ENCODE assay signal across 20 cellular contexts in the genomic region with DNA sequence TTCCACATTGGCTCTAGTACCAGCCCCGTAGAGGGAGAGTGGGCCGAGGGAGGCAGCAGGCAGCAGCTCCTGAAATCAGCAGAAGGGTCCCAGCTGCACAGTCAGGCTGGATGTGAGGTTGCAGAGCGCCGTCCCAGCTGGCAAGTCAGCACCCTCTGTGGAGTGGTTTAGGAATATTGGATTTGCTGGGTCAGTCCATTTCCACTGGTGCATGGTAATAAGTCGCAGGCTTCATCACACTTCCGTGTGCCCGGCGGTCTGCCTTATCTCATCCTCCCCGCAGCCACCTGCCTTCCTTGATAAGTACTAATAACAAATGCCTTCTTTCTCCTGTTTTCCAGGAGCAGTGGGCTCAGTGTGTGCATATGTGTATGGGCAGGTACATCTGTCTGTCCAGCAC.
"Had no signal": no experiment of that assay in that cellular context is flagged by ENCODE, and none has a peak within 500 bp of the region (broad histone marks: within the 10 kb centered on the region; RNA-seq: fewer than 3 reads in every experiment).

No MANE protein-coding gene starts in this region.

- H3K4me1 ChIP-seq: colonic mucosa had no signal

- H3K9me3 ChIP-seq: colonic mucosa, gastroesophageal sphincter, heart right ventricle, lower lobe of right lung, thoracic aorta, upper lobe of left lung had no signal

- ATAC-seq: activated CD4-positive, CD25-positive, alpha-beta regulatory T cell treated with anti-CD3 and anti-CD28 coated beads, Interleukin-2, amount 50 U/mL, for 24 hours; activated T-cell treated with anti-CD3 and anti-CD28 coated beads, Interleukin-2, amount 50 U/mL, for 72 hours; gastroesophageal sphincter; left cardiac atrium; lower lobe of right lung; stimulated activated naive B cell treated with anti-CD40 and anti-IgM and Interleukin-4, amounts not matched to agents 10 μg/mL and 1 μg/mL and 100 μg/mL, for 72 hours; T-cell had no signal

- H3K36me3 ChIP-seq: brain microvascular endothelial cell, colonic mucosa, gastroesophageal sphincter, heart right ventricle, lower lobe of right lung, thoracic aorta, upper lobe of left lung had no signal

- DNase-seq: activated CD4-positive, alpha-beta T cell treated with anti-CD3 and anti-CD28 coated beads, Interleukin-2, amount 50 U/mL, for 1 hour; activated CD8-positive, alpha-beta memory T cell treated with anti-CD3 and anti-CD28 coated beads for 24 hours; activated effector memory CD4-positive, alpha-beta T cell treated with anti-CD3 and anti-CD28 coated beads, Interleukin-2, amount 50 U/mL, for 16 hours; activated naive CD4-positive, alpha-beta T cell treated with anti-CD3 and anti-CD28 coated beads, Interleukin-2, amount 50 U/mL, for 16 hours; activated T-cell treated with anti-CD3 and anti-CD28 coated beads, Interleukin-2, amount 50 U/mL, for 72 hours; aorta; brain microvascular endothelial cell; central memory CD4-positive, alpha-beta T cell; colonic mucosa; heart right ventricle; left cardiac atrium; lower lobe of right lung; nucleus accumbens; retina; stimulated activated naive B cell treated with anti-CD40 and anti-IgM and Interleukin-4, amounts not matched to agents 10 μg/mL and 1 μg/mL and 100 μg/mL, for 72 hours; T-cell; upper lobe of left lung had no signal

- H3K27ac ChIP-seq: brain microvascular endothelial cell, colonic mucosa, gastroesophageal sphincter, heart right ventricle, lower lobe of right lung, thoracic aorta, upper lobe of left lung had no signal

- H3K4me3 ChIP-seq: colonic mucosa, gastroesophageal sphincter, heart right ventricle, lower lobe of right lung, thoracic aorta, upper lobe of left lung had no signal

- H3K27me3 ChIP-seq: brain microvascular endothelial cell, colonic mucosa, gastroesophageal sphincter, heart right ventricle, upper lobe of left lung had no signal
